In genomic region chr17:74864866-74865395, GRCh38 we compare ENCODE assay signal across 1 cellular context.
TF ChIP-seq lines count a peak whose summit lies in the region.

No MANE protein-coding gene starts in this region.

TF ChIP-seq in HepG2, 621 proteins besides CTCF, POLR2A, EP300 and RAD21 (continued from another document):
- TF ChIP-seq, protein P1, sequence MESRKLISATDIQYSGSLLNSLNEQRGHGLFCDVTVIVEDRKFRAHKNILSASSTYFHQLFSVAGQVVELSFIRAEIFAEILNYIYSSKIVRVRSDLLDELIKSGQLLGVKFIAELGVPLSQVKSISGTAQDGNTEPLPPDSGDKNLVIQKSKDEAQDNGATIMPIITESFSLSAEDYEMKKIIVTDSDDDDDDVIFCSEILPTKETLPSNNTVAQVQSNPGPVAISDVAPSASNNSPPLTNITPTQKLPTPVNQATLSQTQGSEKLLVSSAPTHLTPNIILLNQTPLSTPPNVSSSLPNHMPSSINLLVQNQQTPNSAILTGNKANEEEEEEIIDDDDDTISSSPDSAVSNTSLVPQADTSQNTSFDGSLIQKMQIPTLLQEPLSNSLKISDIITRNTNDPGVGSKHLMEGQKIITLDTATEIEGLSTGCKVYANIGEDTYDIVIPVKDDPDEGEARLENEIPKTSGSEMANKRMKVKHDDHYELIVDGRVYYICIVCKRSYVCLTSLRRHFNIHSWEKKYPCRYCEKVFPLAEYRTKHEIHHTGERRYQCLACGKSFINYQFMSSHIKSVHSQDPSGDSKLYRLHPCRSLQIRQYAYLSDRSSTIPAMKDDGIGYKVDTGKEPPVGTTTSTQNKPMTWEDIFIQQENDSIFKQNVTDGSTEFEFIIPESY (CRISPR knock-in tag; IDR thresholded peaks at IDR 0.05): peak; percentile 92
- no peak for TF ChIP-seq HNF4G (IDR thresholded peaks at IDR 0.05; ENCODE audit: borderline replicate concordance, low read depth, low read length)
- 0 out of 2 replicates have a peak, but pooled peaks have one; percentile 24 for TF ChIP-seq HNF4G (CRISPR knock-in tag; IDR thresholded peaks at IDR 0.05; ENCODE audit: borderline replicate concordance, low read depth)
- TF ChIP-seq ZNF263 (CRISPR knock-in tag; IDR thresholded peaks at IDR 0.05): peak; percentile 49; the same call in 1 of the 2 replicates
- 0 out of 2 replicates have a peak, but pooled peaks have one; percentile 40 for TF ChIP-seq SMAD9 (CRISPR knock-in tag; IDR thresholded peaks at IDR 0.05)
- 0 out of 2 replicates have a peak, but pooled peaks have one; percentile 22 for TF ChIP-seq MTA1 (CRISPR knock-in tag; IDR thresholded peaks at IDR 0.05; ENCODE audit: borderline replicate concordance)
- peak; percentile 36 for TF ChIP-seq SRSF1 (optimal IDR thresholded peaks at IDR 0.05; ENCODE audit: low read depth, low read length)
- peak; percentile 67 for TF ChIP-seq CEBPG (CRISPR knock-in tag; IDR thresholded peaks at IDR 0.05)
- no peak for TF ChIP-seq ZNF292 (CRISPR knock-in tag; IDR thresholded peaks at IDR 0.05; ENCODE audit: borderline replicate concordance, low read depth)
- TF ChIP-seq ZNF550 (CRISPR knock-in tag; IDR thresholded peaks at IDR 0.05; ENCODE audit: borderline replicate concordance): 0 out of 2 replicates have a peak, but pooled peaks have one; percentile 65
- TF ChIP-seq, protein P2, sequence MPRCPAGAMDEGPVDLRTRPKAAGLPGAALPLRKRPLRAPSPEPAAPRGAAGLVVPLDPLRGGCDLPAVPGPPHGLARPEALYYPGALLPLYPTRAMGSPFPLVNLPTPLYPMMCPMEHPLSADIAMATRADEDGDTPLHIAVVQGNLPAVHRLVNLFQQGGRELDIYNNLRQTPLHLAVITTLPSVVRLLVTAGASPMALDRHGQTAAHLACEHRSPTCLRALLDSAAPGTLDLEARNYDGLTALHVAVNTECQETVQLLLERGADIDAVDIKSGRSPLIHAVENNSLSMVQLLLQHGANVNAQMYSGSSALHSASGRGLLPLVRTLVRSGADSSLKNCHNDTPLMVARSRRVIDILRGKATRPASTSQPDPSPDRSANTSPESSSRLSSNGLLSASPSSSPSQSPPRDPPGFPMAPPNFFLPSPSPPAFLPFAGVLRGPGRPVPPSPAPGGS (CRISPR knock-in tag; IDR thresholded peaks at IDR 0.05): peak; percentile 28; the same call in 1 of the 2 replicates
- TF ChIP-seq ZNF614 (CRISPR knock-in tag; IDR thresholded peaks at IDR 0.05; ENCODE audit: borderline replicate concordance): 0 out of 2 replicates have a peak, but pooled peaks have one; percentile 29
- peak; percentile 21; the same call in 1 of the 2 replicates for TF ChIP-seq HOXA3 (CRISPR knock-in tag; IDR thresholded peaks at IDR 0.05)
- 0 out of 2 replicates have a peak, but pooled peaks have one; percentile 64 for TF ChIP-seq ZNF891 (CRISPR knock-in tag; IDR thresholded peaks at IDR 0.05)
- TF ChIP-seq ZBTB4 (CRISPR knock-in tag; IDR thresholded peaks at IDR 0.05; ENCODE audit: borderline replicate concordance): peak; percentile 29; the same call in 1 of the 2 replicates
- TF ChIP-seq, protein P3, sequence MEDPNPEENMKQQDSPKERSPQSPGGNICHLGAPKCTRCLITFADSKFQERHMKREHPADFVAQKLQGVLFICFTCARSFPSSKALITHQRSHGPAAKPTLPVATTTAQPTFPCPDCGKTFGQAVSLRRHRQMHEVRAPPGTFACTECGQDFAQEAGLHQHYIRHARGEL (CRISPR knock-in tag; IDR thresholded peaks at IDR 0.05): no peak
- TF ChIP-seq MAFF (IDR thresholded peaks at IDR 0.05; ENCODE audit: low read depth, low read length): peak; percentile 67; the same call in 1 of the 2 replicates
- TF ChIP-seq ZNF225 (CRISPR knock-in tag; IDR thresholded peaks at IDR 0.05): no peak
- TF ChIP-seq MAFK (conservative IDR thresholded peaks at IDR 0.05 in 1 of 2, IDR thresholded peaks at IDR 0.05 in 1 of 2; ENCODE audit: low read length in 2 of 2): peak; percentile 40 to 59; a peak in 3 of 4 replicates
- TF ChIP-seq SALL1 (CRISPR knock-in tag; IDR thresholded peaks at IDR 0.05): peak; percentile 46; the same call in 1 of the 2 replicates
- TF ChIP-seq SAP130 (CRISPR knock-in tag; IDR thresholded peaks at IDR 0.05; ENCODE audit: low read depth): 0 out of 2 replicates have a peak, but pooled peaks have one; percentile 23
- 0 out of 2 replicates have a peak, but pooled peaks have one; percentile 26 for TF ChIP-seq THAP11 (CRISPR knock-in tag; IDR thresholded peaks at IDR 0.05)
- 0 out of 2 replicates have a peak, but pooled peaks have one; percentile 75 for TF ChIP-seq MZF1 (CRISPR knock-in tag; IDR thresholded peaks at IDR 0.05; ENCODE audit: borderline replicate concordance)
- TF ChIP-seq HIVEP1 (CRISPR knock-in tag; IDR thresholded peaks at IDR 0.05): 0 out of 2 replicates have a peak, but pooled peaks have one; percentile 37
- TF ChIP-seq, protein P4, sequence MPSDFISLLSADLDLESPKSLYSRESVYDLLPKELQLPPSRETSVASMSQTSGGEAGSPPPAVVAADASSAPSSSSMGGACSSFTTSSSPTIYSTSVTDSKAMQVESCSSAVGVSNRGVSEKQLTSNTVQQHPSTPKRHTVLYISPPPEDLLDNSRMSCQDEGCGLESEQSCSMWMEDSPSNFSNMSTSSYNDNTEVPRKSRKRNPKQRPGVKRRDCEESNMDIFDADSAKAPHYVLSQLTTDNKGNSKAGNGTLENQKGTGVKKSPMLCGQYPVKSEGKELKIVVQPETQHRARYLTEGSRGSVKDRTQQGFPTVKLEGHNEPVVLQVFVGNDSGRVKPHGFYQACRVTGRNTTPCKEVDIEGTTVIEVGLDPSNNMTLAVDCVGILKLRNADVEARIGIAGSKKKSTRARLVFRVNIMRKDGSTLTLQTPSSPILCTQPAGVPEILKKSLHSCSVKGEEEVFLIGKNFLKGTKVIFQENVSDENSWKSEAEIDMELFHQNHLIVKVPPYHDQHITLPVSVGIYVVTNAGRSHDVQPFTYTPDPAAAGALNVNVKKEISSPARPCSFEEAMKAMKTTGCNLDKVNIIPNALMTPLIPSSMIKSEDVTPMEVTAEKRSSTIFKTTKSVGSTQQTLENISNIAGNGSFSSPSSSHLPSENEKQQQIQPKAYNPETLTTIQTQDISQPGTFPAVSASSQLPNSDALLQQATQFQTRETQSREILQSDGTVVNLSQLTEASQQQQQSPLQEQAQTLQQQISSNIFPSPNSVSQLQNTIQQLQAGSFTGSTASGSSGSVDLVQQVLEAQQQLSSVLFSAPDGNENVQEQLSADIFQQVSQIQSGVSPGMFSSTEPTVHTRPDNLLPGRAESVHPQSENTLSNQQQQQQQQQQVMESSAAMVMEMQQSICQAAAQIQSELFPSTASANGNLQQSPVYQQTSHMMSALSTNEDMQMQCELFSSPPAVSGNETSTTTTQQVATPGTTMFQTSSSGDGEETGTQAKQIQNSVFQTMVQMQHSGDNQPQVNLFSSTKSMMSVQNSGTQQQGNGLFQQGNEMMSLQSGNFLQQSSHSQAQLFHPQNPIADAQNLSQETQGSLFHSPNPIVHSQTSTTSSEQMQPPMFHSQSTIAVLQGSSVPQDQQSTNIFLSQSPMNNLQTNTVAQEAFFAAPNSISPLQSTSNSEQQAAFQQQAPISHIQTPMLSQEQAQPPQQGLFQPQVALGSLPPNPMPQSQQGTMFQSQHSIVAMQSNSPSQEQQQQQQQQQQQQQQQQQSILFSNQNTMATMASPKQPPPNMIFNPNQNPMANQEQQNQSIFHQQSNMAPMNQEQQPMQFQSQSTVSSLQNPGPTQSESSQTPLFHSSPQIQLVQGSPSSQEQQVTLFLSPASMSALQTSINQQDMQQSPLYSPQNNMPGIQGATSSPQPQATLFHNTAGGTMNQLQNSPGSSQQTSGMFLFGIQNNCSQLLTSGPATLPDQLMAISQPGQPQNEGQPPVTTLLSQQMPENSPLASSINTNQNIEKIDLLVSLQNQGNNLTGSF (CRISPR knock-in tag; IDR thresholded peaks at IDR 0.05): no peak
- TF ChIP-seq POLR2AphosphoS2 (IDR thresholded peaks at IDR 0.05; ENCODE audit: low read depth, low read length): no peak
- TF ChIP-seq PITX1 (CRISPR knock-in tag; IDR thresholded peaks at IDR 0.05): peak; percentile 17; the same call in 1 of the 2 replicates
- no peak for TF ChIP-seq ZNF746 (CRISPR knock-in tag; IDR thresholded peaks at IDR 0.05)
- 0 out of 2 replicates have a peak, but pooled peaks have one; percentile 48 for TF ChIP-seq SMAD1 (CRISPR knock-in tag; IDR thresholded peaks at IDR 0.05; ENCODE audit: borderline replicate concordance, low read depth)
- peak; percentile 66; the same call in 1 of the 2 replicates for TF ChIP-seq ZFX (CRISPR knock-in tag; IDR thresholded peaks at IDR 0.05; ENCODE audit: low read depth)
- TF ChIP-seq GLI4 (CRISPR knock-in tag; IDR thresholded peaks at IDR 0.05; ENCODE audit: borderline replicate concordance): 0 out of 2 replicates have a peak, but pooled peaks have one; percentile 78
- TF ChIP-seq ATAD3A (CRISPR knock-in tag; IDR thresholded peaks at IDR 0.05): 0 out of 2 replicates have a peak, but pooled peaks have one; percentile 21
- TF ChIP-seq NFE2 (CRISPR knock-in tag; IDR thresholded peaks at IDR 0.05): no peak
- no peak for TF ChIP-seq ZNF296 (CRISPR knock-in tag; conservative IDR thresholded peaks at IDR 0.05)
- peak; percentile 65 for TF ChIP-seq ZNF781 (CRISPR knock-in tag; IDR thresholded peaks at IDR 0.05; ENCODE audit: borderline replicate concordance, not compliant biosample characterization)
- TF ChIP-seq ZNF136 (CRISPR knock-in tag; IDR thresholded peaks at IDR 0.05; ENCODE audit: low read depth): peak; percentile 63; the same call in 1 of the 2 replicates
- peak; percentile 77; the same call in 1 of the 2 replicates for TF ChIP-seq ZNF547 (CRISPR knock-in tag; IDR thresholded peaks at IDR 0.05)
